9 cellular contexts compared by ENCODE assay signal in genomic region chr9:109320338-109320733, GRCh38. TPM values are rescaled to one million over a fixed set of nuclear protein-coding genes. Genes with fewer than 3 reads are reported as not detected.
DNase-seq lines count a peak whose midpoint lies in the region; ATAC-seq, FAIRE-seq and TF ChIP-seq lines count a peak whose summit lies in the region.
"Had no signal": no experiment of that assay in that cellular context is flagged by ENCODE, and none has a peak within 500 bp of the region (broad histone marks: within the 10 kb centered on the region; RNA-seq: fewer than 3 reads in every experiment).

No MANE protein-coding gene starts in this region.

- no peaks in the 10 kb centered on the region for H3K36me3 Mint-ChIP-seq in activated CD8-positive, alpha-beta memory T cell treated with anti-CD3 and anti-CD28 coated beads, Interleukin-2, amount 10 ng/mL, durations not matched to agents 7 days and 5 days

- peak overlapping the region; percentile 33 for H3K9ac ChIP-seq in NT2/D1 (ENCODE audit: insufficient read length, low read depth)

- no peaks in the 10 kb centered on the region for H3K9me3 ChIP-seq in NT2/D1 (ENCODE audit: insufficient read depth, low read length)

- H3K4me1 ChIP-seq in NT2/D1 (ENCODE audit: insufficient read depth, insufficient read length): peaks cover 2% of the 10 kb centered on the region

- H3K4me3 ChIP-seq in NT2/D1 (ENCODE audit: insufficient read length, low read depth): peak overlapping the region; percentile 76

- peaks cover 66% of the 10 kb centered on the region for H3K27me3 Mint-ChIP-seq in activated CD8-positive, alpha-beta memory T cell treated with anti-CD3 and anti-CD28 coated beads, Interleukin-2, amount 10 ng/mL, durations not matched to agents 7 days and 5 days

- H3K9me3 Mint-ChIP-seq in activated CD8-positive, alpha-beta memory T cell treated with anti-CD3 and anti-CD28 coated beads, Interleukin-2, amount 10 ng/mL, durations not matched to agents 7 days and 5 days (ENCODE audit: low read depth): no peaks in the 10 kb centered on the region

- no peak for FAIRE-seq in HTR-8/SVneo (lab: Jason Lieb, UNC)
- FAIRE-seq: TTC549 had no signal

- H3K4me1 Mint-ChIP-seq in activated CD8-positive, alpha-beta memory T cell treated with anti-CD3 and anti-CD28 coated beads, Interleukin-2, amount 10 ng/mL, durations not matched to agents 7 days and 5 days: peaks cover 6% of the 10 kb centered on the region

- POLR2A ChIA-PET in HEK293T (lab: Yijun Ruan, JAX): no interaction called here

- peaks cover 6% of the 10 kb centered on the region for H3K27me3 ChIP-seq in NT2/D1 (ENCODE audit: insufficient read depth, insufficient read length)

- H3K4me3 Mint-ChIP-seq in activated CD8-positive, alpha-beta memory T cell treated with anti-CD3 and anti-CD28 coated beads, Interleukin-2, amount 10 ng/mL, durations not matched to agents 7 days and 5 days: no peak overlapping the region

- no peaks in the 10 kb centered on the region for H3K36me3 ChIP-seq in NT2/D1 (ENCODE audit: insufficient read depth, insufficient read length, low read length)

- no peak overlapping the region for H3K27ac Mint-ChIP-seq in activated CD8-positive, alpha-beta memory T cell treated with anti-CD3 and anti-CD28 coated beads, Interleukin-2, amount 10 ng/mL, durations not matched to agents 7 days and 5 days

- CTCF ChIA-PET in activated CD8-positive, alpha-beta memory T cell treated with anti-CD3 and anti-CD28 coated beads, Interleukin-2, amount 10 ng/mL, durations not matched to agents 7 days and 5 days (lab: Charles Lee): no interaction called here
- CTCF ChIA-PET in HEK293T (lab: Yijun Ruan, JAX): no interaction called here

- DNase-seq in activated CD8-positive, alpha-beta memory T cell treated with anti-CD3 and anti-CD28 coated beads, Interleukin-2, amount 10 ng/mL, durations not matched to agents 7 days and 5 days: no peak
- DNase-seq in activated CD8-positive, alpha-beta memory T cell treated with anti-CD3 and anti-CD28 coated beads, Interleukin-2, amount 50 U/mL, for 4 hours: no peak
- DNase-seq in HEK293T (ENCODE audit: extremely low spot score): peak; percentile 54
- DNase-seq in NT2/D1 (ENCODE audit: low read depth, low spot score): no peak
- peak; percentile 49 for DNase-seq in kidney tubule cell (ENCODE audit: low spot score)
- DNase-seq in HTR-8/SVneo (ENCODE audit: insufficient read length, low spot score): no peak
- DNase-seq in NCI-H226: no peak

- ATAC-seq in activated CD8-positive, alpha-beta memory T cell treated with anti-CD3 and anti-CD28 coated beads, Interleukin-2, amount 10 ng/mL, durations not matched to agents 7 days and 5 days: peak; percentile 13
- no peak for ATAC-seq in HG03378 (IDR thresholded peaks at IDR 0.05; ENCODE audit: unreplicated experiment)

TF ChIP-seq in HEK293T, 16 proteins besides CTCF, POLR2A, EP300 and RAD21:
- TF ChIP-seq LEF1 (IDR thresholded peaks at IDR 0.05; ENCODE audit: borderline replicate concordance): no peak
- TF ChIP-seq FOXM1 (IDR thresholded peaks at IDR 0.05; ENCODE audit: borderline replicate concordance): 0 out of 2 replicates have a peak, but pooled peaks have one; percentile 34

RNA-seq across cellular contexts. Expression of gene EPB41L4B, which starts 0.5 kb away (rescaled TPM):
- total RNA-seq in activated CD8-positive, alpha-beta memory T cell treated with anti-CD3 and anti-CD28 coated beads, Interleukin-2, amount 10 ng/mL, durations not matched to agents 7 days and 5 days: 1 to 10 TPM in 1 of 2 experiments, under 1 TPM in 1; 0.23 to 1.0 TPM

Comparison
In these comparisons a context has a peak if more than half of its experiments do, and no peak if none do; other contexts are left out.
1. DNase-seq: peak in HEK293T (single experiment) and kidney tubule cell (single experiment); none in activated CD8-positive, alpha-beta memory T cell treated with anti-CD3 and anti-CD28 coated beads, Interleukin-2, amount 10 ng/mL, durations not matched to agents 7 days and 5 days (single experiment), activated CD8-positive, alpha-beta memory T cell treated with anti-CD3 and anti-CD28 coated beads, Interleukin-2, amount 50 U/mL, for 4 hours (single experiment), NT2/D1 (single experiment), HTR-8/SVneo (single experiment) and NCI-H226 (single experiment).